In the genomic region with DNA sequence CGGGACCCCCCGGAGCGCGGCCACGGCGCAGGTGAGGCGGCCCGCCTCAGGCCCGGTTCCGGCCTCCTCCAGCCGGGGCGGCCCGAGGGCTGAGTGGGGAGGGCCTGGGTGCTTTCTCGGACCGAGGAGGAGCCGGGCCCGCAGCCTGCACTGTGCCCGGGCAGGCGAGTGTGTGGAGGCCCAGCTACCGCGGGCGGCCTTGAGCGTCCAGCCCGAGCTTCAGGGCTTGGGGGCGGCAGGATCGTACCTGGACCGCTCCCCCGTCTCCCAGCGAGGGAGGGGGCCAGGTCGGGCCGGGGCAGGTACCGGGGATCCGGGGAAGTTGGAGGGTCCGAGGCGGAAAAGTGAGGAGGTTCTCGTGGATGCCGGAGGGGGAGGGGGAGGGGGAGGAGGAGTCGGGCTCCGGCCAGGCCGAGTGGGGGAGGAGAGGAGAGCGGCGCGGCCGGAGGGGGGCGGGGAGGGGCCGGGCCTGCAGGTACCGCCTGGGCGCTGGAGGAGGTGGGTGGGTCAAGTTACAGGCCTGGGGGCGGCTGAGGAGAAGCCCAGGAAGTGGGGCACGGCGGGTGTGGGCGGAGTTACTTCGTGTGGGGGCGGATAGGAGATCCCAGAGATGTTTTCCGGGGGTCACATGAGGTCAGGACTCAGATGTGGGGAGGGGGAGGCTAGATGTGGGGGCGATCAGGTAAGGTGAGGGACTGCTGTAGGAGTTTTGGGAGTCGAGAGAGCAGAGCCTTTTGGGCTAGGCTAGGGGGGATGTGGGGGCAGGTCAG, we compare ENCODE assay signal across 1 cellular context.
A peak's percentile ranks its signal among the peaks of the same experiment; 100 is the strongest.
TF ChIP-seq lines count a peak whose summit lies in the region.

No MANE protein-coding gene starts in this region.

TF ChIP-seq in H1, 55 proteins besides CTCF, POLR2A, EP300 and RAD21:
- peak; percentile 98 for TF ChIP-seq EGR1 (IDR thresholded peaks at IDR 0.05; ENCODE audit: borderline replicate concordance, low read depth, low read length)
- TF ChIP-seq TCF12 (IDR thresholded peaks at IDR 0.05; ENCODE audit: low read depth, low read length) = 0 out of 2 replicates have a peak, but pooled peaks have one; percentile 52
- 0 out of 2 replicates have a peak, but pooled peaks have one; percentile 79 for TF ChIP-seq RXRA (IDR thresholded peaks at IDR 0.05; ENCODE audit: insufficient read depth, low read depth, low read length)
- 0 out of 4 replicates have a peak, but pooled peaks of 1 of the 2 experiments have one; percentile 67 for TF ChIP-seq SIN3A (conservative IDR thresholded peaks at IDR 0.05 in 1 of 2, IDR thresholded peaks at IDR 0.05 in 1 of 2; ENCODE audit: low read depth in 1 of 2, low read length in 2 of 2)
- no peak for TF ChIP-seq SRF (IDR thresholded peaks at IDR 0.05; ENCODE audit: low read depth, low read length)
- TF ChIP-seq KDM5A (IDR thresholded peaks at IDR 0.05; ENCODE audit: low read length) = peak; percentile 34; the same call in 1 of the 2 replicates
- peak; percentile 43 for TF ChIP-seq PHF8 (conservative IDR thresholded peaks at IDR 0.05; ENCODE audit: low read depth, low read length)
- TF ChIP-seq SP2 (IDR thresholded peaks at IDR 0.05; ENCODE audit: low read length) = no peak
- peak; percentile 8 for TF ChIP-seq TAF7 (optimal IDR thresholded peaks at IDR 0.05; ENCODE audit: borderline replicate concordance, low read depth, low read length)
- peak; percentile 52; the same call in 1 of the 2 replicates for TF ChIP-seq TAF1 (IDR thresholded peaks at IDR 0.05; ENCODE audit: low read depth, low read length)
- TF ChIP-seq SP1 (IDR thresholded peaks at IDR 0.05; ENCODE audit: low read depth, low read length) = peak; percentile 82
- TF ChIP-seq JUND (IDR thresholded peaks at IDR 0.05; ENCODE audit: low read length) = no peak
- no peak for TF ChIP-seq SIRT6 (IDR thresholded peaks at IDR 0.05; ENCODE audit: low read length)
- peak; percentile 81; the same call in 1 of the 2 replicates for TF ChIP-seq KDM1A (IDR thresholded peaks at IDR 0.05; ENCODE audit: borderline replicate concordance, low read length)
- TF ChIP-seq RBBP5 (IDR thresholded peaks at IDR 0.05; ENCODE audit: borderline replicate concordance, low read depth, low read length) = peak; percentile 42; the same call in 1 of the 2 replicates
- TF ChIP-seq ASH2L (IDR thresholded peaks at IDR 0.05; ENCODE audit: low read length) = peak; percentile 62
